Comparison of ENCODE assay signal across 1 cellular context in genomic region chr11:95088946-95089619, GRCh38.
A peak's percentile ranks its signal among the peaks of the same experiment; 100 is the strongest.
TF ChIP-seq lines count a peak whose summit lies in the region.

No MANE protein-coding gene starts in this region.

TF ChIP-seq in K562, 482 proteins besides CTCF, POLR2A, EP300 and RAD21 (continued from another document):
- TF ChIP-seq SAP30 (IDR thresholded peaks at IDR 0.05; ENCODE audit: borderline replicate concordance, insufficient read depth, low read depth, low read length, poor library complexity, severe bottlenecking) (no peak), PCBP2 (IDR thresholded peaks at IDR 0.05; ENCODE audit: low read depth, low read length, poor library complexity, severe bottlenecking) (no peak), MBD2 (IDR thresholded peaks at IDR 0.05; ENCODE audit: borderline replicate concordance, low read depth) (no peak), FOXA3 (CRISPR knock-in tag; conservative IDR thresholded peaks at IDR 0.05 in 1 of 2, IDR thresholded peaks at IDR 0.05 in 1 of 2) (0 out of 4 replicates have a peak, but pooled peaks of 1 of the 2 experiments have one; percentile 32), CLOCK (CRISPR knock-in tag; IDR thresholded peaks at IDR 0.05; ENCODE audit: borderline replicate concordance) (no peak), ARHGAP35 (IDR thresholded peaks at IDR 0.05; ENCODE audit: partially characterized antibody) (no peak), ZNF347 (CRISPR knock-in tag; IDR thresholded peaks at IDR 0.05; ENCODE audit: low read depth) (no peak), ZNF23 (CRISPR knock-in tag; IDR thresholded peaks at IDR 0.05) (no peak), ZNF592 (IDR thresholded peaks at IDR 0.05) (no peak), RREB1 (CRISPR knock-in tag; IDR thresholded peaks at IDR 0.05) (no peak; the same call in 1 of the 2 replicates), ARID1B (IDR thresholded peaks at IDR 0.05) (peak; percentile 26; the same call in 1 of the 2 replicates), KLF6 (CRISPR knock-in tag; IDR thresholded peaks at IDR 0.05; ENCODE audit: borderline replicate concordance) (no peak), E2F6 (IDR thresholded peaks at IDR 0.05; ENCODE audit: borderline replicate concordance in 1 of 2, extremely low read depth in 1 of 2, insufficient read depth in 1 of 2, insufficient read length in 1 of 2, low read depth in 1 of 2, low read length in 1 of 2, poor library complexity in 1 of 2, severe bottlenecking in 1 of 2) (peak in 1 of 2 experiments; percentile 18), RFX1 (IDR thresholded peaks at IDR 0.05) (no peak), ZNF436 (CRISPR knock-in tag; IDR thresholded peaks at IDR 0.05) (no peak), TRIM24 (IDR thresholded peaks at IDR 0.05) (no peak), ZNF57 (CRISPR knock-in tag; IDR thresholded peaks at IDR 0.05) (no peak), ZNF586 (CRISPR knock-in tag; conservative IDR thresholded peaks at IDR 0.05) (no peak), TFAP4 (CRISPR knock-in tag; IDR thresholded peaks at IDR 0.05; ENCODE audit: borderline replicate concordance) (peak; percentile 59; the same call in 1 of the 2 replicates), ZEB2 (IDR thresholded peaks at IDR 0.05) (no peak), MCM7 (IDR thresholded peaks at IDR 0.05) (no peak), PHF21A (IDR thresholded peaks at IDR 0.05; ENCODE audit: borderline replicate concordance, low read depth) (no peak), KDM2B (CRISPR knock-in tag; IDR thresholded peaks at IDR 0.05) (0 out of 2 replicates have a peak, but pooled peaks have one; percentile 8), TAF9B (IDR thresholded peaks at IDR 0.05; ENCODE audit: partially characterized antibody) (no peak), EP400 (IDR thresholded peaks at IDR 0.05) (peak; percentile 46; the same call in 1 of the 2 replicates), NFATC3 (IDR thresholded peaks at IDR 0.05) (no peak), SAFB (IDR thresholded peaks at IDR 0.05; ENCODE audit: borderline replicate concordance, low read depth, low read length) (no peak), ZFP1 (CRISPR knock-in tag; IDR thresholded peaks at IDR 0.05) (no peak), HDAC6 (IDR thresholded peaks at IDR 0.05; ENCODE audit: low read depth, low read length) (no peak), SLC30A9 (CRISPR knock-in tag; IDR thresholded peaks at IDR 0.05) (no peak), ZNF76 (CRISPR knock-in tag; IDR thresholded peaks at IDR 0.05; ENCODE audit: borderline replicate concordance) (no peak), POU5F1 (IDR thresholded peaks at IDR 0.05; ENCODE audit: borderline replicate concordance, low read depth, low read length, partially characterized antibody) (no peak), L3MBTL2 (IDR thresholded peaks at IDR 0.05) (peak; percentile 62; the same call in 1 of the 2 replicates), GATAD2A (IDR thresholded peaks at IDR 0.05) (0 out of 2 replicates have a peak, but pooled peaks have one; percentile 33), CTBP1 (IDR thresholded peaks at IDR 0.05; ENCODE audit: borderline replicate concordance) (no peak), CREBBP (IDR thresholded peaks at IDR 0.05; ENCODE audit: low read depth, low read length) (no peak), ELK1 (CRISPR knock-in tag; IDR thresholded peaks at IDR 0.05) (no peak), BDP1 (IDR thresholded peaks at IDR 0.05; ENCODE audit: insufficient read depth, insufficient read length) (no peak), RBM34 (IDR thresholded peaks at IDR 0.05; ENCODE audit: borderline replicate concordance, insufficient read depth, low read length) (no peak), ZNF384 (IDR thresholded peaks at IDR 0.05; ENCODE audit: low read depth, low read length) (no peak), FOXM1 (IDR thresholded peaks at IDR 0.05; ENCODE audit: low read depth) (no peak), FOXM1 (CRISPR knock-in tag; IDR thresholded peaks at IDR 0.05; ENCODE audit: low read depth) (no peak), ZNF224 (CRISPR knock-in tag; IDR thresholded peaks at IDR 0.05) (no peak), ADNP (tag; IDR thresholded peaks at IDR 0.05) (no peak), ZNF79 (CRISPR knock-in tag; IDR thresholded peaks at IDR 0.05; ENCODE audit: low read depth) (no peak), TEAD2 (tag; IDR thresholded peaks at IDR 0.05) (no peak), ZKSCAN8 (CRISPR knock-in tag; IDR thresholded peaks at IDR 0.05) (no peak), RAD51 (IDR thresholded peaks at IDR 0.05; ENCODE audit: borderline replicate concordance, low read depth) (no peak), MAZ (CRISPR knock-in tag; conservative IDR thresholded peaks at IDR 0.05 in 1 of 2, IDR thresholded peaks at IDR 0.05 in 1 of 2) (no peak), KAT7 (CRISPR knock-in tag; IDR thresholded peaks at IDR 0.05; ENCODE audit: borderline replicate concordance) (0 out of 2 replicates have a peak, but pooled peaks have one; percentile 8), HES1 (IDR thresholded peaks at IDR 0.05; ENCODE audit: low read depth) (no peak)
